20 cellular contexts compared by ENCODE assay signal in the genomic region with DNA sequence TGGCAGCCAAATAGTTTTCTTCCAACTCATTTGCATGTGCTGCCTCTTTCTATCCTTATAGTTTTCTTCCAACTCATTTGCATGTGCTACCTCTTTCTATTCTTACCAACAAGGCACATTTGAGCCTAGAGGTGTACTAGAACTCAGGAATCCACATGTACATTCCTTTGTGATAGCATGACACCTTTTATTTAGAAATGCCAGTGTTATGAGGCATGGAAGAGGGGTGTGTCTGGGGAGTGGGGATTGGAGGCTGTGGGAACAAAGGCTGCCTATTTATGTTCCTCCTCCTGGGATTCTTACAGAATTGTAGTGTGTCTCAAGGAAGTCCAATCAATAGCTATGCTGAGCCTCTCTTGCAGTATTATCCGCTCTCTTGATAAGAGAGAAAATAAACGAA.
DNase-seq lines count a peak whose midpoint lies in the region; ATAC-seq, FAIRE-seq and TF ChIP-seq lines count a peak whose summit lies in the region.
"Had no signal": no experiment of that assay in that cellular context is flagged by ENCODE, and none has a peak within 500 bp of the region (broad histone marks: within the 10 kb centered on the region; RNA-seq: fewer than 3 reads in every experiment).

No MANE protein-coding gene starts in this region.

- ATAC-seq in PC-3: no peak
- ATAC-seq: HepG2 had no signal

- H3K4me3 Mint-ChIP-seq in CD14-positive monocyte: no peak overlapping the region
- H3K4me3 Mint-ChIP-seq: B cell; CD4-positive, alpha-beta memory T cell; GM23338 had no signal

- no peak overlapping the region for H3K4me3 ChIP-seq in PC-3 (ENCODE audit: low read length)
- H3K4me3 ChIP-seq in bronchial epithelial cell (ENCODE audit: low read depth, low read length): no peak overlapping the region
- H3K4me3 ChIP-seq: GM23338 had no signal

- H3K9me3 ChIP-seq in PC-3 (ENCODE audit: low read length): no peaks in the 10 kb centered on the region

- peaks cover 0 to 1% (median 0%) of the 10 kb centered on the region in 3 donors for H3K27me3 Mint-ChIP-seq in CD14-positive monocyte (ENCODE audit: low read depth in 3 of 3)
- H3K27me3 Mint-ChIP-seq: B cell; CD4-positive, alpha-beta memory T cell had no signal

- intact Hi-C loops in PC-3 (cut with micrococcal nuclease): no loop called here
- intact Hi-C loops in CD14-positive monocyte (cut with micrococcal nuclease): no loop called here

- no peak overlapping the region for H3K9ac ChIP-seq in PC-3 (ENCODE audit: low read length)

- H3K4me2 ChIP-seq in PC-3 (ENCODE audit: low read length): no peak overlapping the region
- H3K4me2 ChIP-seq: GM23338 had no signal

- H3K36me3 Mint-ChIP-seq in CD14-positive monocyte: no peaks in the 10 kb centered on the region
- H3K36me3 Mint-ChIP-seq: CD4-positive, alpha-beta memory T cell had no signal

- H3K36me3 ChIP-seq in PC-3 (ENCODE audit: low read depth, low read length): no peaks in the 10 kb centered on the region
- H3K36me3 ChIP-seq in bronchial epithelial cell (ENCODE audit: control insufficient read depth, insufficient read depth, low read length): no peaks in the 10 kb centered on the region

- H3K27ac Mint-ChIP-seq in CD14-positive monocyte: no peak overlapping the region
- H3K27ac Mint-ChIP-seq: B cell; CD4-positive, alpha-beta memory T cell; GM23338 had no signal

- peak; percentile 1 for DNase-seq in PC-3
- DNase-seq in bronchial epithelial cell (ENCODE audit: low read depth): peak; percentile 2
- peak; percentile 18 for DNase-seq in left kidney (ENCODE audit: low read depth, low spot score)
- DNase-seq in HPDE6-E6E7 (ENCODE audit: extremely low spot score): no peak
- no peak for DNase-seq in cerebellum (ENCODE audit: low spot score)
- no peak for DNase-seq in SW 1271 (lab: John Stamatoyannopoulos, UW)
- no peak for DNase-seq in CD14-positive monocyte (ENCODE audit: low spot score)
- DNase-seq: C1 segment of cervical spinal cord; CD4-positive, alpha-beta memory T cell; DMS153; DND-41; GDM1; H7 had no signal

- no peaks in the 10 kb centered on the region for H3K27me3 ChIP-seq in PC-3 (ENCODE audit: low read length)
- no peaks in the 10 kb centered on the region for H3K27me3 ChIP-seq in bronchial epithelial cell (ENCODE audit: control insufficient read depth, insufficient read depth, low read length)

- POLR2A ChIA-PET in PC-3 (lab: Charles Lee; ENCODE audit: unreplicated experiment): no interaction called here

- H4K20me1 ChIP-seq in PC-3 (ENCODE audit: low read length): no peaks in the 10 kb centered on the region

- no peak overlapping the region for H3K27ac ChIP-seq in PC-3 (ENCODE audit: low read length)

- FAIRE-seq in bronchial epithelial cell (lab: Jason Lieb, UNC): no peak
- FAIRE-seq: A204.1, D721Med, GM12892, HepG2, HTR-8/SVneo had no signal

- CTCF ChIA-PET in PC-3 (lab: Charles Lee): no interaction called here

- no peaks in the 10 kb centered on the region for H3K79me2 ChIP-seq in PC-3 (ENCODE audit: low read length)

- TF ChIP-seq CTCF in PC-3 (conservative IDR thresholded peaks at IDR 0.05; ENCODE audit: low read depth, low read length): no peak
- TF ChIP-seq CTCF in bronchial epithelial cell (IDR thresholded peaks at IDR 0.05; ENCODE audit: insufficient read depth, low read length, severe bottlenecking): no peak
- TF ChIP-seq CTCF in CD14-positive monocyte (IDR thresholded peaks at IDR 0.05): no peak

- BruUV-seq in PC-3 (replicated peaks; lab: Mats Ljungman, UMichigan): no TSS peak

- no peaks in the 10 kb centered on the region for H3K9me2 ChIP-seq in PC-3 (replicated peaks; ENCODE audit: low read length)

- no peaks in the 10 kb centered on the region for H3K4me1 Mint-ChIP-seq in CD14-positive monocyte
- H3K4me1 Mint-ChIP-seq: B cell; CD4-positive, alpha-beta memory T cell had no signal

- H3F3A ChIP-seq in PC-3 (ENCODE audit: low read length, unreplicated experiment): no peaks in the 10 kb centered on the region

- H2AFZ ChIP-seq in PC-3 (ENCODE audit: low read length): no peak overlapping the region
- H2AFZ ChIP-seq: GM23338 had no signal

- no peaks in the 10 kb centered on the region for H3K4me1 ChIP-seq in PC-3 (ENCODE audit: insufficient read depth, low read length)

- peaks cover 0 to 7% (median 5%) of the 10 kb centered on the region in 7 donors for H3K9me3 Mint-ChIP-seq in CD14-positive monocyte
- H3K9me3 Mint-ChIP-seq: GM23338 had no signal

Comparison
In these comparisons a context has a peak if more than half of its experiments do, and no peak if none do; other contexts are left out.
1. DNase-seq: peak in PC-3 (single experiment), bronchial epithelial cell (single experiment) and left kidney (single experiment); none in HPDE6-E6E7 (single experiment), cerebellum (single experiment), SW 1271 (0 of 2) and CD14-positive monocyte (single experiment).